In genomic region chr19:51508059-51508733, GRCh38 we compare ENCODE assay signal across 1 cellular context.
TF ChIP-seq lines count a peak whose summit lies in the region.

No MANE protein-coding gene starts in this region.

TF ChIP-seq in K562, 482 proteins besides CTCF, POLR2A, EP300 and RAD21 (continued from another document and continues in another):
- TF ChIP-seq ZBTB40 (IDR thresholded peaks at IDR 0.05) (no peak), ZBTB40 (CRISPR knock-in tag; IDR thresholded peaks at IDR 0.05) (no peak), SOX6 (IDR thresholded peaks at IDR 0.05) (peak; percentile 89), MTF1 (CRISPR knock-in tag; IDR thresholded peaks at IDR 0.05; ENCODE audit: borderline replicate concordance) (no peak), KLF10 (CRISPR knock-in tag; IDR thresholded peaks at IDR 0.05) (no peak), SIN3B (IDR thresholded peaks at IDR 0.05; ENCODE audit: low read depth) (no peak), ELF4 (CRISPR knock-in tag; IDR thresholded peaks at IDR 0.05) (no peak), ZNF79 (CRISPR knock-in tag; IDR thresholded peaks at IDR 0.05; ENCODE audit: low read depth) (no peak), GTF2E2 (tag; IDR thresholded peaks at IDR 0.05) (no peak), NFE2 (IDR thresholded peaks at IDR 0.05; ENCODE audit: low read depth) (no peak), RAD51 (IDR thresholded peaks at IDR 0.05; ENCODE audit: borderline replicate concordance, low read depth) (no peak), TEAD1 (CRISPR knock-in tag; IDR thresholded peaks at IDR 0.05) (no peak), PML (IDR thresholded peaks at IDR 0.05; ENCODE audit: low read length) (peak; percentile 98), ETV6 (IDR thresholded peaks at IDR 0.05; ENCODE audit: borderline replicate concordance in 1 of 2, low read depth in 2 of 2, low read length in 1 of 2) (peak in 1 of 2 experiments; percentile 78; a peak in 1 of 4 replicates), ETV6 (CRISPR knock-in tag; IDR thresholded peaks at IDR 0.05; ENCODE audit: borderline replicate concordance) (no peak), HDGF (IDR thresholded peaks at IDR 0.05) (0 out of 2 replicates have a peak, but pooled peaks have one; percentile 20), DPF2 (IDR thresholded peaks at IDR 0.05) (peak; percentile 98), NR1H2 (CRISPR knock-in tag; IDR thresholded peaks at IDR 0.05) (no peak), NR2C2 (CRISPR knock-in tag; IDR thresholded peaks at IDR 0.05) (no peak), NR2C2 (tag; IDR thresholded peaks at IDR 0.05) (peak; percentile 80), MAFK (IDR thresholded peaks at IDR 0.05; ENCODE audit: low read length) (no peak), ZKSCAN8 (CRISPR knock-in tag; IDR thresholded peaks at IDR 0.05) (peak; percentile 87; the same call in 1 of the 2 replicates), ZBTB7A (IDR thresholded peaks at IDR 0.05; ENCODE audit: borderline replicate concordance, control insufficient read depth, low read depth, low read length) (peak; percentile 94), MAZ (CRISPR knock-in tag; conservative IDR thresholded peaks at IDR 0.05 in 1 of 2, IDR thresholded peaks at IDR 0.05 in 1 of 2) (peak; percentile 70 to 86), ZNF239 (CRISPR knock-in tag; IDR thresholded peaks at IDR 0.05) (no peak), BRD4 (IDR thresholded peaks at IDR 0.05) (no peak), NKRF (IDR thresholded peaks at IDR 0.05; ENCODE audit: borderline replicate concordance) (no peak; the same call in 1 of the 2 replicates), ZFP1 (CRISPR knock-in tag; IDR thresholded peaks at IDR 0.05) (no peak), BRF2 (IDR thresholded peaks at IDR 0.05; ENCODE audit: borderline replicate concordance, insufficient read depth, insufficient read length) (no peak), ZNF589 (CRISPR knock-in tag; IDR thresholded peaks at IDR 0.05; ENCODE audit: low read depth) (peak; percentile 91), ZFX (CRISPR knock-in tag; IDR thresholded peaks at IDR 0.05) (no peak)
- TF ChIP-seq, protein P1, sequence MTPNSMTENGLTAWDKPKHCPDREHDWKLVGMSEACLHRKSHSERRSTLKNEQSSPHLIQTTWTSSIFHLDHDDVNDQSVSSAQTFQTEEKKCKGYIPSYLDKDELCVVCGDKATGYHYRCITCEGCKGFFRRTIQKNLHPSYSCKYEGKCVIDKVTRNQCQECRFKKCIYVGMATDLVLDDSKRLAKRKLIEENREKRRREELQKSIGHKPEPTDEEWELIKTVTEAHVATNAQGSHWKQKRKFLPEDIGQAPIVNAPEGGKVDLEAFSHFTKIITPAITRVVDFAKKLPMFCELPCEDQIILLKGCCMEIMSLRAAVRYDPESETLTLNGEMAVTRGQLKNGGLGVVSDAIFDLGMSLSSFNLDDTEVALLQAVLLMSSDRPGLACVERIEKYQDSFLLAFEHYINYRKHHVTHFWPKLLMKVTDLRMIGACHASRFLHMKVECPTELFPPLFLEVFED (CRISPR knock-in tag; conservative IDR thresholded peaks at IDR 0.05) = no peak
- TF ChIP-seq, protein P2, sequence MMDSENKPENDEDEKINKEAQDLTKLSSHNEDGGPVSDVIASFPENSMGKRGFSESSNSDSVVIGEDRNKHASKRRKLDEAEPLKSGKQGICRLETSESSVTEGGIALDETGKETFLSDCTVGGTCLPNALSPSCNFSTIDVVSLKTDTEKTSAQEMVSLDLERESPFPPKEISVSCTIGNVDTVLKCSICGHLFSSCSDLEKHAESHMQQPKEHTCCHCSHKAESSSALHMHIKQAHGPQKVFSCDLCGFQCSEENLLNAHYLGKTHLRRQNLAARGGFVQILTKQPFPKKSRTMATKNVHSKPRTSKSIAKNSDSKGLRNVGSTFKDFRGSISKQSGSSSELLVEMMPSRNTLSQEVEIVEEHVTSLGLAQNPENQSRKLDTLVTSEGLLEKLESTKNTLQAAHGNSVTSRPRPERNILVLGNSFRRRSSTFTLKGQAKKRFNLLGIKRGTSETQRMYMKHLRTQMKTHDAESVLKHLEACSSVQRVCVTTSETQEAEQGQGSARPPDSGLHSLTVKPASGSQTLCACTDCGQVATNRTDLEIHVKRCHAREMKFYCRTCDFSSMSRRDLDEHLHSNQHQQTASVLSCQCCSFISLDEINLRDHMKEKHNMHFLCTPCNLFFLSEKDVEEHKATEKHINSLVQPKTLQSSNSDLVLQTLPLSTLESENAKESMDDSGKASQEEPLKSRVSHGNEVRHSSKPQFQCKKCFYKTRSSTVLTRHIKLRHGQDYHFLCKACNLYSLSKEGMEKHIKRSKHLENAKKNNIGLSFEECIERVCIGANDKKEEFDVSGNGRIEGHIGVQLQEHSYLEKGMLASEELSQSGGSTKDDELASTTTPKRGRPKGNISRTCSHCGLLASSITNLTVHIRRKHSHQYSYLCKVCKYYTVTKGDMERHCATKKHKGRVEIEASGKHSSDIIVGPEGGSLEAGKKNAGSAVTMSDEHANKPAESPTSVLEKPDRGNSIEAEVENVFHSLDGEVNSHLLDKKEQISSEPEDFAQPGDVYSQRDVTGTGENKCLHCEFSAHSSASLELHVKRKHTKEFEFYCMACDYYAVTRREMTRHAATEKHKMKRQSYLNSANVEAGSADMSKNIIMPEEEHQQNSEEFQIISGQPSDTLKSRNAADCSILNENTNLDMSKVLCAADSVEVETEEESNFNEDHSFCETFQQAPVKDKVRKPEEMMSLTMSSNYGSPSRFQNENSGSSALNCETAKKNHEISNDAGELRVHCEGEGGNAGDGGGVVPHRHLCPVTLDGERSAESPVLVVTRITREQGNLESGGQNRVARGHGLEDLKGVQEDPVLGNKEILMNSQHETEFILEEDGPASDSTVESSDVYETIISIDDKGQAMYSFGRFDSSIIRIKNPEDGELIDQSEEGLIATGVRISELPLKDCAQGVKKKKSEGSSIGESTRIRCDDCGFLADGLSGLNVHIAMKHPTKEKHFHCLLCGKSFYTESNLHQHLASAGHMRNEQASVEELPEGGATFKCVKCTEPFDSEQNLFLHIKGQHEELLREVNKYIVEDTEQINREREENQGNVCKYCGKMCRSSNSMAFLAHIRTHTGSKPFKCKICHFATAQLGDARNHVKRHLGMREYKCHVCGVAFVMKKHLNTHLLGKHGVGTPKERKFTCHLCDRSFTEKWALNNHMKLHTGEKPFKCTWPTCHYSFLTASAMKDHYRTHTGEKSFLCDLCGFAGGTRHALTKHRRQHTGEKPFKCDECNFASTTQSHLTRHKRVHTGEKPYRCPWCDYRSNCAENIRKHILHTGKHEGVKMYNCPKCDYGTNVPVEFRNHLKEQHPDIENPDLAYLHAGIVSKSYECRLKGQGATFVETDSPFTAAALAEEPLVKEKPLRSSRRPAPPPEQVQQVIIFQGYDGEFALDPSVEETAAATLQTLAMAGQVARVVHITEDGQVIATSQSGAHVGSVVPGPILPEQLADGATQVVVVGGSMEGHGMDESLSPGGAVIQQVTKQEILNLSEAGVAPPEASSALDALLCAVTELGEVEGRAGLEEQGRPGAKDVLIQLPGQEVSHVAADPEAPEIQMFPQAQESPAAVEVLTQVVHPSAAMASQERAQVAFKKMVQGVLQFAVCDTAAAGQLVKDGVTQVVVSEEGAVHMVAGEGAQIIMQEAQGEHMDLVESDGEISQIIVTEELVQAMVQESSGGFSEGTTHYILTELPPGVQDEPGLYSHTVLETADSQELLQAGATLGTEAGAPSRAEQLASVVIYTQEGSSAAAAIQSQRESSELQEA (IDR thresholded peaks at IDR 0.05; ENCODE audit: low read depth) = no peak
- TF ChIP-seq, protein P3, sequence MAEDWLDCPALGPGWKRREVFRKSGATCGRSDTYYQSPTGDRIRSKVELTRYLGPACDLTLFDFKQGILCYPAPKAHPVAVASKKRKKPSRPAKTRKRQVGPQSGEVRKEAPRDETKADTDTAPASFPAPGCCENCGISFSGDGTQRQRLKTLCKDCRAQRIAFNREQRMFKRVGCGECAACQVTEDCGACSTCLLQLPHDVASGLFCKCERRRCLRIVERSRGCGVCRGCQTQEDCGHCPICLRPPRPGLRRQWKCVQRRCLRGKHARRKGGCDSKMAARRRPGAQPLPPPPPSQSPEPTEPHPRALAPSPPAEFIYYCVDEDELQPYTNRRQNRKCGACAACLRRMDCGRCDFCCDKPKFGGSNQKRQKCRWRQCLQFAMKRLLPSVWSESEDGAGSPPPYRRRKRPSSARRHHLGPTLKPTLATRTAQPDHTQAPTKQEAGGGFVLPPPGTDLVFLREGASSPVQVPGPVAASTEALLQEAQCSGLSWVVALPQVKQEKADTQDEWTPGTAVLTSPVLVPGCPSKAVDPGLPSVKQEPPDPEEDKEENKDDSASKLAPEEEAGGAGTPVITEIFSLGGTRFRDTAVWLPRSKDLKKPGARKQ (CRISPR knock-in tag; IDR thresholded peaks at IDR 0.05) = no peak
- TF ChIP-seq, protein P4, sequence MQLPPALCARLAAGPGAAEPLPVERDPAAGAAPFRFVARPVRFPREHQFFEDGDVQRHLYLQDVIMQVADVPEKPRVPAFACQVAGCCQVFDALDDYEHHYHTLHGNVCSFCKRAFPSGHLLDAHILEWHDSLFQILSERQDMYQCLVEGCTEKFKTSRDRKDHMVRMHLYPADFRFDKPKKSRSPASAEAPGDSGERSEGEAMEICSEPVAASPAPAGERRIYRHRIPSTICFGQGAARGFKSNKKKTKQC (CRISPR knock-in tag; IDR thresholded peaks at IDR 0.05) = no peak
